In genomic region chr21:45590726-45591618, GRCh38 we compare ENCODE assay signal across 9 cellular contexts. TPM values are rescaled to one million over a fixed set of nuclear protein-coding genes. Genes with fewer than 3 reads are reported as not detected.
DNase-seq lines count a peak whose midpoint lies in the region; ATAC-seq and TF ChIP-seq lines count a peak whose summit lies in the region.
"Had no signal": no experiment of that assay in that cellular context is flagged by ENCODE, and none has a peak within 500 bp of the region (broad histone marks: within the 10 kb centered on the region; RNA-seq: fewer than 3 reads in every experiment).

No MANE protein-coding gene starts in this region.

- H3K36me3 Mint-ChIP-seq in activated CD4-positive, alpha-beta memory T cell treated with anti-CD3 and anti-CD28 coated beads, Interleukin-2, amount 10 ng/mL, durations not matched to agents 7 days and 5 days (ENCODE audit: low read depth), result peaks cover 29% of the 10 kb centered on the region
- H3K36me3 Mint-ChIP-seq: brain had no signal

- POLR2A ChIA-PET in AG04449 (lab: Yijun Ruan, JAX), result no interaction called here
- POLR2A ChIA-PET in HEK293T (lab: Yijun Ruan, JAX), result no interaction called here
- POLR2A ChIA-PET in activated CD4-positive, alpha-beta memory T cell treated with anti-CD3 and anti-CD28 coated beads, Interleukin-2, amount 10 ng/mL, durations not matched to agents 7 days and 5 days (lab: Charles Lee), result no interaction called here

- ATAC-seq in heart right ventricle, result peak; percentile 11 to 86 (median 52)
- ATAC-seq in HG02884 (IDR thresholded peaks at IDR 0.05; ENCODE audit: unreplicated experiment), result no peak
- no peak for ATAC-seq in GM18519 (IDR thresholded peaks at IDR 0.05; ENCODE audit: low FRiP score, unreplicated experiment)

- peaks cover 0 to 47% (median 39%) of the 10 kb centered on the region in 7 donors for H3K27me3 ChIP-seq in heart right ventricle

- H3K4me1 ChIP-seq in heart right ventricle, result peaks cover 0 to 19% (median 5%) of the 10 kb centered on the region in 9 donors

- peak overlapping the region; percentile 50 for H3K4me3 ChIP-seq in AG04449 (ENCODE audit: low read depth, low read length)
- H3K4me3 ChIP-seq in heart right ventricle, result peak overlapping the region; percentile 21 to 62 (median 54)

- WGBS in heart right ventricle, 2 donors, result 6 to 8% methylated on average over 46 to 53 of the region's 53 CpGs

- no peak for DNase-seq in AG04449 (ENCODE audit: low read depth, low spot score)
- no peak for DNase-seq in HEK293T (ENCODE audit: extremely low spot score)
- DNase-seq in activated CD4-positive, alpha-beta memory T cell treated with anti-CD3 and anti-CD28 coated beads, Interleukin-2, amount 10 ng/mL, durations not matched to agents 7 days and 5 days, result peak; percentile 61
- DNase-seq in heart right ventricle, result peak; percentile 17 to 47
- DNase-seq in stimulated activated CD4-positive, alpha-beta T cell treated with anti-CD3 and anti-CD28 coated beads, Interleukin-2, amount 100 ng/mL, for 4 hours (ENCODE audit: low read depth), result peak; percentile 74
- DNase-seq in NCI-H226, result no peak

- CTCF ChIA-PET in AG04449 (lab: Yijun Ruan, JAX), result no interaction called here
- CTCF ChIA-PET in HEK293T (lab: Yijun Ruan, JAX), result no interaction called here
- CTCF ChIA-PET in activated CD4-positive, alpha-beta memory T cell treated with anti-CD3 and anti-CD28 coated beads, Interleukin-2, amount 10 ng/mL, durations not matched to agents 7 days and 5 days (lab: Charles Lee), result no interaction called here

- no peaks in the 10 kb centered on the region for H3K36me3 ChIP-seq in heart right ventricle

- intact Hi-C loops in heart right ventricle (cut with DNase I), result loop anchor here in 4 of 10 donors (5.0 to 10.0 kb wide), 5 partner anchors 34 to 296 kb away; partner anchors contain the start of gene PCBP3 (in 1 of the 4)

- H3K27ac ChIP-seq in heart right ventricle, result peak overlapping the region in 1 of 10 donors; percentile 31

- peaks cover 26% of the 10 kb centered on the region for H3K27me3 Mint-ChIP-seq in activated CD4-positive, alpha-beta memory T cell treated with anti-CD3 and anti-CD28 coated beads, Interleukin-2, amount 10 ng/mL, durations not matched to agents 7 days and 5 days

- H3K4me1 Mint-ChIP-seq in activated CD4-positive, alpha-beta memory T cell treated with anti-CD3 and anti-CD28 coated beads, Interleukin-2, amount 10 ng/mL, durations not matched to agents 7 days and 5 days, result peaks cover 19% of the 10 kb centered on the region

- H3K4me3 Mint-ChIP-seq in activated CD4-positive, alpha-beta memory T cell treated with anti-CD3 and anti-CD28 coated beads, Interleukin-2, amount 10 ng/mL, durations not matched to agents 7 days and 5 days, result no peak overlapping the region
- H3K4me3 Mint-ChIP-seq: brain had no signal

- no peak for TF ChIP-seq CTCF in AG04449 (IDR thresholded peaks at IDR 0.05; ENCODE audit: insufficient read depth, low read length, missing control alignments)
- no peak for TF ChIP-seq CTCF in heart right ventricle (IDR thresholded peaks at IDR 0.05)

- peaks cover 0 to 24% (median 14%) of the 10 kb centered on the region in 11 donors for H3K9me3 ChIP-seq in heart right ventricle

- H3K27ac Mint-ChIP-seq in activated CD4-positive, alpha-beta memory T cell treated with anti-CD3 and anti-CD28 coated beads, Interleukin-2, amount 10 ng/mL, durations not matched to agents 7 days and 5 days, result no peak overlapping the region
- H3K27ac Mint-ChIP-seq: brain had no signal

- peaks cover 25% of the 10 kb centered on the region for H3K9me3 Mint-ChIP-seq in activated CD4-positive, alpha-beta memory T cell treated with anti-CD3 and anti-CD28 coated beads, Interleukin-2, amount 10 ng/mL, durations not matched to agents 7 days and 5 days

TF ChIP-seq in HEK293T, 16 proteins besides CTCF, POLR2A, EP300 and RAD21:
- TF ChIP-seq SUZ12 (IDR thresholded peaks at IDR 0.05), result no peak
- TF ChIP-seq FOXK2 (IDR thresholded peaks at IDR 0.05), result no peak
- TF ChIP-seq L3MBTL2 (conservative IDR thresholded peaks at IDR 0.05), result peak; percentile 34; the same call in 1 of the 2 replicates
- TF ChIP-seq BHLHE40 (IDR thresholded peaks at IDR 0.05; ENCODE audit: borderline replicate concordance), result no peak
- TF ChIP-seq NFRKB (IDR thresholded peaks at IDR 0.05), result no peak
- no peak for TF ChIP-seq LEF1 (IDR thresholded peaks at IDR 0.05; ENCODE audit: borderline replicate concordance)
- TF ChIP-seq FOXA1 (IDR thresholded peaks at IDR 0.05), result no peak
- no peak for TF ChIP-seq CTBP1 (IDR thresholded peaks at IDR 0.05; ENCODE audit: borderline replicate concordance)
- no peak for TF ChIP-seq ELF4 (IDR thresholded peaks at IDR 0.05)
- TF ChIP-seq HDGF (IDR thresholded peaks at IDR 0.05; ENCODE audit: borderline replicate concordance), result no peak
- no peak for TF ChIP-seq SP1 (IDR thresholded peaks at IDR 0.05)
- no peak for TF ChIP-seq ZNF384 (IDR thresholded peaks at IDR 0.05)
- TF ChIP-seq FOXM1 (IDR thresholded peaks at IDR 0.05; ENCODE audit: borderline replicate concordance), result no peak
- TF ChIP-seq PKNOX1 (IDR thresholded peaks at IDR 0.05), result no peak
- TF ChIP-seq TARDBP (IDR thresholded peaks at IDR 0.05), result peak; percentile 35; the same call in 1 of the 2 replicates

RNA-seq across cellular contexts. Expression of gene SLC19A1, which starts 48.7 kb away (rescaled TPM):
- total RNA-seq in activated CD4-positive, alpha-beta memory T cell treated with anti-CD3 and anti-CD28 coated beads, Interleukin-2, amount 10 ng/mL, durations not matched to agents 7 days and 5 days, result 10 to 100 TPM; 30.0 to 31.2 TPM
- total RNA-seq in heart right ventricle, result 1 to 10 TPM; 1.5 to 8.5 (median 3.5) TPM
- 1 to 10 TPM; 3.8 to 7.2 TPM for polyA plus RNA-seq in heart right ventricle

RNA-seq across cellular contexts. Expression of gene PCBP3, which starts 52.6 kb away (rescaled TPM):
- total RNA-seq in activated CD4-positive, alpha-beta memory T cell treated with anti-CD3 and anti-CD28 coated beads, Interleukin-2, amount 10 ng/mL, durations not matched to agents 7 days and 5 days, result 1 to 10 TPM; 3.4 to 3.9 TPM
- total RNA-seq in heart right ventricle, result 10 to 100 TPM in 1 of 10 donors, 1 to 10 TPM in 5, under 1 TPM in 4; 0.25 to 11.3 (median 1.6) TPM
- polyA plus RNA-seq in heart right ventricle, result 1 to 10 TPM in 1 of 2 donors, under 1 TPM in 1; 0.51 to 1.3 TPM

Comparison
In these comparisons a context has a peak if more than half of its experiments do, and no peak if none do; other contexts are left out.
1. DNase-seq: peak in activated CD4-positive, alpha-beta memory T cell treated with anti-CD3 and anti-CD28 coated beads, Interleukin-2, amount 10 ng/mL, durations not matched to agents 7 days and 5 days (single experiment), heart right ventricle (2 of 2) and stimulated activated CD4-positive, alpha-beta T cell treated with anti-CD3 and anti-CD28 coated beads, Interleukin-2, amount 100 ng/mL, for 4 hours (single experiment); none in AG04449 (single experiment), HEK293T (single experiment) and NCI-H226 (single experiment).
2. ATAC-seq: peak in heart right ventricle (8 of 8); none in HG02884 (single experiment) and GM18519 (single experiment).